ENCODE assay signal across 24 cellular contexts in genomic region chr2:98084869-98085238, GRCh38. TPM values are rescaled to one million over a fixed set of nuclear protein-coding genes. Genes with fewer than 3 reads are reported as not detected.
DNase-seq lines count a peak whose midpoint lies in the region; ATAC-seq, FAIRE-seq and TF ChIP-seq lines count a peak whose summit lies in the region.
"Had no signal": no experiment of that assay in that cellular context is flagged by ENCODE, and none has a peak within 500 bp of the region (broad histone marks: within the 10 kb centered on the region; RNA-seq: fewer than 3 reads in every experiment).

No MANE protein-coding gene starts in this region.

- H3K27me3 Mint-ChIP-seq in natural killer cell (ENCODE audit: low read depth in 2 of 2) (peaks cover 39 to 55% of the 10 kb centered on the region in 2 donors), brain (peaks cover 5% of the 10 kb centered on the region)
- peaks cover 32 to 54% of the 10 kb centered on the region in 2 donors for H3K27me3 Mint-ChIP-seq in natural killer cell treated with Interleukin-12 subunit alpha and Interleukin-12 subunit beta and Interleukin-15 and Interleukin-18, amount 100 ng/mL, for 72 hours

- H3K4me1 ChIP-seq in mucosa of stomach (ENCODE audit: control insufficient read depth, insufficient read depth, low read length), result peaks cover 36% of the 10 kb centered on the region
- H3K4me1 ChIP-seq: foreskin keratinocyte had no signal

- H3K27ac Mint-ChIP-seq in natural killer cell, result no peak overlapping the region
- H3K27ac Mint-ChIP-seq in natural killer cell treated with Interleukin-12 subunit alpha and Interleukin-12 subunit beta and Interleukin-15 and Interleukin-18, amount 100 ng/mL, for 72 hours, result no peak overlapping the region
- no peak overlapping the region for H3K27ac Mint-ChIP-seq in brain

- peak overlapping the region; percentile 15 for H3K4me3 ChIP-seq in mucosa of stomach (ENCODE audit: low read length)
- H3K4me3 ChIP-seq: psoas muscle, SJCRH30, upper lobe of right lung had no signal

- no peak for ATAC-seq in natural killer cell
- no peak for ATAC-seq in natural killer cell treated with Interleukin-12 subunit alpha and Interleukin-12 subunit beta and Interleukin-15 and Interleukin-18, amount 100 ng/mL, for 72 hours
- no peak for ATAC-seq in HG03139 (IDR thresholded peaks at IDR 0.05; ENCODE audit: unreplicated experiment)
- ATAC-seq in GM18505 (IDR thresholded peaks at IDR 0.05; ENCODE audit: unreplicated experiment), result no peak
- no peak for ATAC-seq in HG03025 (IDR thresholded peaks at IDR 0.05; ENCODE audit: low FRiP score, unreplicated experiment)
- ATAC-seq: foreskin keratinocyte, left cardiac atrium, upper lobe of right lung had no signal

- no peak for FAIRE-seq in GM12892 (lab: Jason Lieb, UNC)

- peak overlapping the region; percentile 74 for H3K9ac ChIP-seq in mucosa of stomach (ENCODE audit: low read length)

- TF ChIP-seq POLR2A in GM12892 (IDR thresholded peaks at IDR 0.05; ENCODE audit: low read depth, low read length) (no peak), GM18505 (IDR thresholded peaks at IDR 0.05; ENCODE audit: borderline replicate concordance, extremely low read depth, insufficient read depth, insufficient read length) (no peak)

- TF ChIP-seq CTCF in natural killer cell (IDR thresholded peaks at IDR 0.05) (no peak), brain (conservative IDR thresholded peaks at IDR 0.05) (no peak)

- intact Hi-C loops in natural killer cell (cut with micrococcal nuclease), result no loop called here

- no peaks in the 10 kb centered on the region for H3K27me3 ChIP-seq in mucosa of stomach (ENCODE audit: control insufficient read depth, insufficient read depth, low read length)
- H3K27me3 ChIP-seq: SJCRH30 had no signal

- H3K36me3 Mint-ChIP-seq in natural killer cell, result no peaks in the 10 kb centered on the region
- peaks cover 4% of the 10 kb centered on the region for H3K36me3 Mint-ChIP-seq in natural killer cell treated with Interleukin-12 subunit alpha and Interleukin-12 subunit beta and Interleukin-15 and Interleukin-18, amount 100 ng/mL, for 72 hours
- no peaks in the 10 kb centered on the region for H3K36me3 Mint-ChIP-seq in brain

- H3K9me3 Mint-ChIP-seq in natural killer cell (no peaks in the 10 kb centered on the region), brain (peaks cover 0 to 5% (median 0%) of the 10 kb centered on the region in 5 experiments)
- no peaks in the 10 kb centered on the region for H3K9me3 Mint-ChIP-seq in natural killer cell treated with Interleukin-12 subunit alpha and Interleukin-12 subunit beta and Interleukin-15 and Interleukin-18, amount 100 ng/mL, for 72 hours

- H3K9me3 ChIP-seq in mucosa of stomach (ENCODE audit: control insufficient read depth, low read length), result no peaks in the 10 kb centered on the region
- H3K9me3 ChIP-seq: psoas muscle, SJCRH30, upper lobe of right lung had no signal

- H3K4me1 Mint-ChIP-seq in natural killer cell (peaks cover 22% of the 10 kb centered on the region in 2 donors), brain (peaks cover 22% of the 10 kb centered on the region)
- H3K4me1 Mint-ChIP-seq in natural killer cell treated with Interleukin-12 subunit alpha and Interleukin-12 subunit beta and Interleukin-15 and Interleukin-18, amount 100 ng/mL, for 72 hours (ENCODE audit: low read depth in 2 of 2), result peaks cover 18 to 23% of the 10 kb centered on the region in 2 donors

- DNase-seq in natural killer cell (no peak), GM12892 (ENCODE audit: insufficient read length) (no peak)
- no peak for DNase-seq in natural killer cell treated with Interleukin-12 subunit alpha and Interleukin-12 subunit beta and Interleukin-15 and Interleukin-18, amount 100 ng/mL, for 72 hours (ENCODE audit: low spot score)
- DNase-seq: activated CD4-positive, alpha-beta T cell treated with anti-CD3 and anti-CD28 coated beads for 1 hour; activated CD8-positive, alpha-beta memory T cell treated with anti-CD3 and anti-CD28 coated beads for 24 hours; activated gamma-delta T cell; activated T-cell treated with anti-CD3 and anti-CD28 coated beads, Interleukin-2, amount 50 U/mL, for 1 hour; effector CD8-positive, alpha-beta T cell; foreskin keratinocyte; left cardiac atrium; NCI-H1417 treated with DMSO at 0.1 percent for 48 hours; NCI-H510A; psoas muscle; SJCRH30; upper lobe of right lung had no signal

- H3K4me3 Mint-ChIP-seq in natural killer cell, result peak overlapping the region; percentile 17
- no peak overlapping the region for H3K4me3 Mint-ChIP-seq in natural killer cell treated with Interleukin-12 subunit alpha and Interleukin-12 subunit beta and Interleukin-15 and Interleukin-18, amount 100 ng/mL, for 72 hours
- peak overlapping the region in 4 of 5 experiments; percentile 6 to 52 (median 38) for H3K4me3 Mint-ChIP-seq in brain

- no peaks in the 10 kb centered on the region for H3K36me3 ChIP-seq in mucosa of stomach (ENCODE audit: control insufficient read depth, insufficient read depth, low read length)
- H3K36me3 ChIP-seq: SJCRH30, upper lobe of right lung had no signal

RNA-seq across cellular contexts. Expression of gene VWA3B, which starts 2.1 kb away (rescaled TPM):
- not detected for total RNA-seq in natural killer cell
- not detected for total RNA-seq in natural killer cell treated with Interleukin-12 subunit alpha and Interleukin-12 subunit beta and Interleukin-15 and Interleukin-18, amount 100 ng/mL, for 72 hours
- polyA plus RNA-seq in brain (ENCODE audit: insufficient read depth, low read depth, low replicate concordance), result 1.1 TPM
- polyA plus RNA-seq in GM12892 (2012; ENCODE audit: missing spikeins), result not detected
- total RNA-seq: MCF 10A, mesenteric fat pad, SJCRH30, skeletal muscle tissue had no signal
- polyA plus RNA-seq: BJ had no signal
